17 cellular contexts compared by ENCODE assay signal in genomic region chr4:168291242-168291641, GRCh38.
"Had no signal": no experiment of that assay in that cellular context is flagged by ENCODE, and none has a peak within 500 bp of the region (broad histone marks: within the 10 kb centered on the region; RNA-seq: fewer than 3 reads in every experiment).

No MANE protein-coding gene starts in this region.

- H3K4me3 Mint-ChIP-seq: natural killer cell; neural crest cell; stimulated activated naive B cell treated with anti-CD40 and anti-IgM and Interleukin-4, amounts not matched to agents 10 μg/mL and 1 μg/mL and 100 μg/mL, for 72 hours; stimulated activated naive CD8-positive, alpha-beta T cell treated with anti-CD3 and anti-CD28 coated beads, Interleukin-15, amount 100 ng/mL, for 72 hours had no signal

- ATAC-seq: gastrocnemius medialis; heart right ventricle; left lobe of liver; mucosa of descending colon; natural killer cell; stimulated activated naive B cell treated with anti-CD40 and anti-IgM and Interleukin-4, amounts not matched to agents 10 μg/mL and 1 μg/mL and 100 μg/mL, for 72 hours; stimulated activated naive CD8-positive, alpha-beta T cell treated with anti-CD3 and anti-CD28 coated beads, Interleukin-15, amount 100 ng/mL, for 72 hours had no signal

- H3K4me1 Mint-ChIP-seq: neural crest cell; stimulated activated naive CD8-positive, alpha-beta T cell treated with anti-CD3 and anti-CD28 coated beads, Interleukin-15, amount 100 ng/mL, for 72 hours had no signal

- H3K9me3 Mint-ChIP-seq: natural killer cell; neural crest cell; stimulated activated naive B cell treated with anti-CD40 and anti-IgM and Interleukin-4, amounts not matched to agents 10 μg/mL and 1 μg/mL and 100 μg/mL, for 72 hours; stimulated activated naive CD8-positive, alpha-beta T cell treated with anti-CD3 and anti-CD28 coated beads, Interleukin-15, amount 100 ng/mL, for 72 hours had no signal

- H3K27ac Mint-ChIP-seq: natural killer cell; stimulated activated naive B cell treated with anti-CD40 and anti-IgM and Interleukin-4, amounts not matched to agents 10 μg/mL and 1 μg/mL and 100 μg/mL, for 72 hours; stimulated activated naive CD8-positive, alpha-beta T cell treated with anti-CD3 and anti-CD28 coated beads, Interleukin-15, amount 100 ng/mL, for 72 hours had no signal

- H3K27me3 Mint-ChIP-seq: stimulated activated naive B cell treated with anti-CD40 and anti-IgM and Interleukin-4, amounts not matched to agents 10 μg/mL and 1 μg/mL and 100 μg/mL, for 72 hours; stimulated activated naive CD8-positive, alpha-beta T cell treated with anti-CD3 and anti-CD28 coated beads, Interleukin-15, amount 100 ng/mL, for 72 hours had no signal

- H3K36me3 Mint-ChIP-seq: natural killer cell had no signal

- DNase-seq: effector memory CD4-positive, alpha-beta T cell; gastrocnemius medialis; heart right ventricle; hypothalamus; islet precursor cell; mammary epithelial cell; mucosa of descending colon; natural killer cell; posterior cingulate gyrus; sigmoid colon; stimulated activated CD4-positive, alpha-beta T cell treated with anti-CD3 and anti-CD28 coated beads, Interleukin-2, amount 100 ng/mL, for 24 hours; stimulated activated CD4-positive, alpha-beta T cell treated with anti-CD3 and anti-CD28 coated beads, Interleukin-4, amount 100 ng/mL, for 4 hours; stimulated activated naive B cell treated with anti-CD40 and anti-IgM and Interleukin-4, amounts not matched to agents 10 μg/mL and 1 μg/mL and 100 μg/mL, for 72 hours; stimulated activated naive CD8-positive, alpha-beta T cell treated with anti-CD3 and anti-CD28 coated beads, Interleukin-15, amount 100 ng/mL, for 72 hours; testis had no signal
